ENCODE assay signal across 20 cellular contexts in genomic region chr6:99478483-99478882, GRCh38. TPM values are rescaled to one million over a fixed set of nuclear protein-coding genes. Genes with fewer than 3 reads are reported as not detected.
A peak's percentile ranks its signal among the peaks of the same experiment; 100 is the strongest.
DNase-seq lines count a peak whose midpoint lies in the region; ATAC-seq, FAIRE-seq and TF ChIP-seq lines count a peak whose summit lies in the region.
"Had no signal": no experiment of that assay in that cellular context is flagged by ENCODE, and none has a peak within 500 bp of the region (broad histone marks: within the 10 kb centered on the region; RNA-seq: fewer than 3 reads in every experiment).

No MANE protein-coding gene starts in this region.

- H3K4me3 ChIP-seq in HEK293 (ENCODE audit: low read depth, low read length) (no peak overlapping the region), K562 (no peak overlapping the region)
- H3K4me3 ChIP-seq: BLaER1 had no signal

- H3K4me2 ChIP-seq in K562 (ENCODE audit: insufficient read depth, low read length): no peak overlapping the region
- H3K4me2 ChIP-seq: BLaER1 had no signal

- H4K20me1 ChIP-seq in K562 (replicated peaks; ENCODE audit: control insufficient read depth, insufficient read depth, low read length): no peaks in the 10 kb centered on the region
- H4K20me1 ChIP-seq: BLaER1 had no signal

- H3K4me1 ChIP-seq in HEK293 (ENCODE audit: control insufficient read depth, insufficient read depth, low read length) (no peaks in the 10 kb centered on the region), K562 (replicated peaks in 1 of 2; ENCODE audit: control insufficient read depth in 2 of 2, insufficient read depth in 2 of 2, low read length in 2 of 2) (no peaks in the 10 kb centered on the region)
- H3K4me1 ChIP-seq: BE2C, BLaER1 had no signal

- H3K9ac ChIP-seq in K562 (ENCODE audit: insufficient read depth in 1 of 2, low read depth in 2 of 2, low read length in 2 of 2): no peak overlapping the region
- H3K9ac ChIP-seq: BLaER1 had no signal

- no peak for DNase-seq in K562 (ENCODE audit: extremely low read depth in 1 of 4, low spot score in 3 of 4)
- no peak for DNase-seq in NCI-H510A treated with DMSO at 0.1 percent for 48 hours (lab: John Stamatoyannopoulos, UW)
- DNase-seq in activated CD4-positive, alpha-beta T cell treated with anti-CD3 and anti-CD28 coated beads, Interleukin-2, amount 50 U/mL, for 4 hours: no peak
- no peak for DNase-seq in activated T-cell treated with anti-CD3 and anti-CD28 coated beads, Interleukin-2, amount 50 U/mL, for 48 hours
- DNase-seq: 8988T; ACHN; BE2C; C1 segment of cervical spinal cord; CD4-positive, alpha-beta memory T cell; CD4-positive, CD25-positive, alpha-beta regulatory T cell; CD8-positive, alpha-beta memory T cell; COR-L47; DMS79 treated with DMSO at 0.1 percent for 48 hours; GF-D8 had no signal

- POLR2A ChIA-PET in HEK293 (lab: Yijun Ruan, JAX) (no interaction called here), K562 (lab: Yijun Ruan, JAX) (no interaction called here)

- ATAC-seq in K562: no peak

- H3K79me2 ChIP-seq in K562 (ENCODE audit: control insufficient read depth, insufficient read depth, low read length): no peaks in the 10 kb centered on the region

- no peaks in the 10 kb centered on the region for H3K9me3 ChIP-seq in HEK293 (ENCODE audit: control insufficient read depth, insufficient read depth, low read depth, low read length)
- H3K9me3 ChIP-seq in K562 (replicated peaks; ENCODE audit: control insufficient read depth, insufficient read depth, low read depth, low read length): no peaks in the 10 kb centered on the region
- H3K9me3 ChIP-seq: BE2C, BLaER1 had no signal

- no peak overlapping the region for H2AFZ ChIP-seq in K562 (ENCODE audit: low read depth, low read length)

- H3K9me1 ChIP-seq in K562 (ENCODE audit: control insufficient read depth, insufficient read depth, low read length): no peaks in the 10 kb centered on the region

- no peak for TF ChIP-seq EP300 in K562 (IDR thresholded peaks at IDR 0.05; ENCODE audit: low read length)

- H3K27ac ChIP-seq in HEK293 (ENCODE audit: extremely low read depth, low read depth, low read length) (no peak overlapping the region), K562 (ENCODE audit: extremely low read depth, low read depth, low read length) (no peak overlapping the region)
- H3K27ac ChIP-seq: BLaER1 had no signal

- BruUV-seq in K562 (replicated peaks; lab: Mats Ljungman, UMichigan): no TSS peak

- no peaks in the 10 kb centered on the region for H3K27me3 ChIP-seq in K562 (ENCODE audit: control insufficient read depth in 2 of 2, insufficient read depth in 2 of 2, low read length in 2 of 2)
- H3K27me3 ChIP-seq: BE2C, BLaER1 had no signal

- CTCF ChIA-PET in HEK293 (lab: Yijun Ruan, JAX): interaction anchor here (1.1 to 1.4 kb wide), 2 partner anchors 11 to 268 kb away, joined by 3 read pairs; no protein-coding TSS in a partner anchor
- CTCF ChIA-PET in K562 (lab: Yijun Ruan, JAX; ENCODE audit: low intra/inter-chr PET ratio): no interaction called here

- H3K36me3 ChIP-seq in HEK293 (ENCODE audit: control insufficient read depth in 2 of 2, insufficient read depth in 1 of 2, low read length in 2 of 2) (peaks cover 19 to 72% of the 10 kb centered on the region in 2 experiments), K562 (ENCODE audit: control insufficient read depth, insufficient read depth, low read length) (peaks cover 44% of the 10 kb centered on the region)

- FAIRE-seq in K562 (lab: Jason Lieb, UNC): peak; percentile 19
- FAIRE-seq: A204.1, G401.6, GM12891, GM19239 had no signal

- no peak for TF ChIP-seq POLR2A in K562 (conservative IDR thresholded peaks at IDR 0.05)

- in situ Hi-C loops in K562 (cut with MboI): no loop called here

- TF ChIP-seq RAD21 in K562 (CRISPR knock-in tag; conservative IDR thresholded peaks at IDR 0.05 in 1 of 2, IDR thresholded peaks at IDR 0.05 in 1 of 2): no peak

- TF ChIP-seq CTCF in HEK293 (tag by site-specific recombination; IDR thresholded peaks at IDR 0.05): no peak
- TF ChIP-seq CTCF in K562 (IDR thresholded peaks at IDR 0.05 in 2 of 3, conservative IDR thresholded peaks at IDR 0.05 in 1 of 3; ENCODE audit: insufficient read depth in 2 of 3, low read depth in 1 of 3, low read length in 3 of 3): no peak

- intact Hi-C loops in K562 (cut with micrococcal nuclease): no loop called here

TF ChIP-seq in HEK293, 187 proteins besides CTCF, POLR2A, EP300 and RAD21:
- peak; percentile 71 for TF ChIP-seq ZNF580 (tag by site-specific recombination; IDR thresholded peaks at IDR 0.05)
- TF ChIP-seq ZNF146 (tag by site-specific recombination; IDR thresholded peaks at IDR 0.05): peak; percentile 95
- TF ChIP-seq SCRT2 (tag by site-specific recombination; IDR thresholded peaks at IDR 0.05): no peak

TF ChIP-seq in K562, 482 proteins besides CTCF, POLR2A, EP300 and RAD21:
- no peak for TF ChIP-seq TRIM28 (IDR thresholded peaks at IDR 0.05)
- no peak for TF ChIP-seq GABPB1 (CRISPR knock-in tag; IDR thresholded peaks at IDR 0.05)
- TF ChIP-seq ZNF146 (CRISPR knock-in tag; IDR thresholded peaks at IDR 0.05; ENCODE audit: unreplicated experiment): peak; percentile 83
- TF ChIP-seq ZNF445 (CRISPR knock-in tag; IDR thresholded peaks at IDR 0.05; ENCODE audit: low read depth): no peak
- TF ChIP-seq CTBP1 (IDR thresholded peaks at IDR 0.05; ENCODE audit: borderline replicate concordance): no peak
- no peak for TF ChIP-seq MEF2A (IDR thresholded peaks at IDR 0.05; ENCODE audit: control insufficient read depth, low read depth, low read length)

RNA-seq across cellular contexts. Expression of gene USP45, which starts 36.7 kb away (rescaled TPM):
- 22.4 and 79.4 TPM in 2 replicates for total RNA-seq in K562 (2011; cell fraction: chromatin; rRNA removed; ENCODE audit: low replicate concordance)
- 8.0 and 12.8 TPM in 2 replicates for total RNA-seq in K562 (2011; cell fraction: nucleolus; rRNA removed)
- 19.3 and 32.3 TPM in 2 replicates for total RNA-seq in K562 (2011; cell fraction: nucleoplasm; rRNA removed)
- total RNA-seq in K562 (2014; rRNA removed) (11.6 and 15.3 TPM in 2 replicates), K562 (2014; rRNA removed; fragmentation: Illumina TruSeq; extraction: Trizol) (34.7 and 42.0 TPM in 2 replicates), K562 (2015; rRNA removed; fragmentation: Illumina TruSeq; extraction: Trizol) (25.7 and 29.8 TPM in 2 replicates), K562 (2021) (22.3 and 22.6 TPM in 2 replicates)
- polyA plus RNA-seq in K562 (2011; rRNA removed) (23.7 and 24.5 TPM in 2 replicates), K562 (2014; fragmentation: Illumina TruSeq; extraction: Trizol) (25.1 and 31.9 TPM in 2 replicates), K562 (2014; fragmentation: Nextera tagmentation; extraction: Ambion mirVana) (10 to 100 TPM; 60.7 TPM), K562 (2014; rRNA removed) (22.0 and 25.9 TPM in 2 replicates)
- 3.3 and 6.6 TPM in 2 replicates for polyA plus RNA-seq in K562 (2011; cell fraction: cytosol; rRNA removed)
- 17.4 and 20.0 TPM in 2 replicates for polyA plus RNA-seq in K562 (2011; cell fraction: nucleus; rRNA removed)
- 16.4 and 19.6 TPM in 2 replicates for polyA plus RNA-seq in K562 (2012)
- 29.4 and 30.5 TPM in 2 replicates for polyA minus RNA-seq in K562 (2011; rRNA and poly(A)+ RNA removed)
- polyA minus RNA-seq in K562 (2011; cell fraction: cytosol; rRNA and poly(A)+ RNA removed): 8.0 and 9.7 TPM in 2 replicates
- 12.1 and 22.5 TPM in 2 replicates for polyA minus RNA-seq in K562 (2011; cell fraction: nucleus; rRNA and poly(A)+ RNA removed)

RNA-seq across cellular contexts. Expression of gene PNISR, which starts 53.4 kb away (rescaled TPM):
- 132 and 537 TPM in 2 replicates for total RNA-seq in K562 (2011; cell fraction: chromatin; rRNA removed; ENCODE audit: low replicate concordance)
- 52.2 and 76.1 TPM in 2 replicates for total RNA-seq in K562 (2011; cell fraction: nucleolus; rRNA removed)
- total RNA-seq in K562 (2011; cell fraction: nucleoplasm; rRNA removed): 205 and 438 TPM in 2 replicates
- total RNA-seq in K562 (2014; rRNA removed) (97.4 and 104 TPM in 2 replicates), K562 (2014; rRNA removed; fragmentation: Illumina TruSeq; extraction: Trizol) (147 and 163 TPM in 2 replicates), K562 (2015; rRNA removed; fragmentation: Illumina TruSeq; extraction: Trizol) (135 and 150 TPM in 2 replicates), K562 (2021) (105 and 107 TPM in 2 replicates)
- polyA plus RNA-seq in K562 (2011; rRNA removed) (122 and 131 TPM in 2 replicates), K562 (2014; fragmentation: Illumina TruSeq; extraction: Trizol) (152 and 205 TPM in 2 replicates), K562 (2014; fragmentation: Nextera tagmentation; extraction: Ambion mirVana) (100 to 1,000 TPM; 108 to 112 TPM), K562 (2014; rRNA removed) (188 and 206 TPM in 2 replicates)
- polyA plus RNA-seq in K562 (2011; cell fraction: cytosol; rRNA removed): 19.6 and 43.7 TPM in 2 replicates
- 345 and 382 TPM in 2 replicates for polyA plus RNA-seq in K562 (2011; cell fraction: nucleus; rRNA removed)
- polyA plus RNA-seq in K562 (2012): 113 and 132 TPM in 2 replicates
- 87.7 and 99.4 TPM in 2 replicates for polyA minus RNA-seq in K562 (2011; rRNA and poly(A)+ RNA removed)
- 18.7 and 23.8 TPM in 2 replicates for polyA minus RNA-seq in K562 (2011; cell fraction: cytosol; rRNA and poly(A)+ RNA removed)
- 115 and 210 TPM in 2 replicates for polyA minus RNA-seq in K562 (2011; cell fraction: nucleus; rRNA and poly(A)+ RNA removed)

Comparison
In these comparisons a context has a peak if more than half of its experiments do, and no peak if none do; other contexts are left out.
1. Of the 44 proteins assayed by ChIP-seq in both K562 and HEK293: peak only in K562: none; only in HEK293: none; in both: ZNF146; in neither: 43.